Comparison of ENCODE assay signal across 30 cellular contexts in genomic region chr11:115470928-115471327, GRCh38.
"Had no signal": no experiment of that assay in that cellular context is flagged by ENCODE, and none has a peak within 500 bp of the region (broad histone marks: within the 10 kb centered on the region; RNA-seq: fewer than 3 reads in every experiment).

No MANE protein-coding gene starts in this region.

- H3K27ac ChIP-seq: brain microvascular endothelial cell, coronary artery, dorsolateral prefrontal cortex, VCaP had no signal

- H3K4me1 Mint-ChIP-seq: activated CD4-positive, alpha-beta T cell treated with anti-CD3 and anti-CD28 coated beads, Interleukin-2, amount 10 ng/mL, durations not matched to agents 7 days and 5 days; activated T-helper 17 cell treated with anti-CD3 and anti-CD28 coated beads, Interleukin-2, amount 50 U/mL, for 72 hours; central memory CD8-positive, alpha-beta T cell had no signal

- ATAC-seq: activated CD8-positive, alpha-beta T cell treated with anti-CD3 and anti-CD28 coated beads for 36 hours; activated T-cell treated with anti-CD3 and anti-CD28 coated beads, Interleukin-2, amount 50 U/mL, for 4 hours; esophagus mucosa; WTC11 had no signal

- H3K9me3 Mint-ChIP-seq: activated CD4-positive, alpha-beta T cell treated with anti-CD3 and anti-CD28 coated beads, Interleukin-2, amount 10 ng/mL, durations not matched to agents 7 days and 5 days; activated CD8-positive, alpha-beta T cell treated with anti-CD3 and anti-CD28 coated beads for 36 hours; activated T-cell treated with anti-CD3 and anti-CD28 coated beads, Interleukin-2, amount 50 U/mL, for 4 hours; central memory CD8-positive, alpha-beta T cell; dendritic cell treated with granulocyte-macrophage colony-stimulating factor and Interleukin-4, amounts not matched to agents 40 ng/mL and 50 ng/mL, for 4 days; endodermal cell; WTC11 had no signal

- H3K27ac Mint-ChIP-seq: activated CD4-positive, alpha-beta T cell treated with anti-CD3 and anti-CD28 coated beads, Interleukin-2, amount 10 ng/mL, durations not matched to agents 7 days and 5 days; activated CD8-positive, alpha-beta T cell treated with anti-CD3 and anti-CD28 coated beads for 36 hours; activated naive CD8-positive, alpha-beta T cell; activated T-helper 17 cell treated with anti-CD3 and anti-CD28 coated beads, Interleukin-2, amount 50 U/mL, for 72 hours; dendritic cell treated with granulocyte-macrophage colony-stimulating factor and Interleukin-4, amounts not matched to agents 40 ng/mL and 50 ng/mL, for 4 days; endodermal cell; WTC11 had no signal

- H3K36me3 ChIP-seq: brain microvascular endothelial cell had no signal

- H3K4me3 Mint-ChIP-seq: activated CD4-positive, alpha-beta T cell treated with anti-CD3 and anti-CD28 coated beads, Interleukin-2, amount 10 ng/mL, durations not matched to agents 7 days and 5 days; activated CD8-positive, alpha-beta T cell treated with anti-CD3 and anti-CD28 coated beads for 36 hours; activated naive CD8-positive, alpha-beta T cell; activated T-cell treated with anti-CD3 and anti-CD28 coated beads, Interleukin-2, amount 50 U/mL, for 4 hours; activated T-helper 17 cell treated with anti-CD3 and anti-CD28 coated beads, Interleukin-2, amount 50 U/mL, for 72 hours; central memory CD8-positive, alpha-beta T cell; dendritic cell treated with granulocyte-macrophage colony-stimulating factor and Interleukin-4, amounts not matched to agents 40 ng/mL and 50 ng/mL, for 4 days; endodermal cell; WTC11 had no signal

- FAIRE-seq: astrocyte, bronchial epithelial cell, frontal cortex, TTC549 had no signal

- H3K4me3 ChIP-seq: coronary artery, dorsolateral prefrontal cortex had no signal

- H3K27me3 ChIP-seq: brain microvascular endothelial cell, dorsolateral prefrontal cortex had no signal

- H3K27me3 Mint-ChIP-seq: activated CD4-positive, alpha-beta T cell treated with anti-CD3 and anti-CD28 coated beads, Interleukin-2, amount 10 ng/mL, durations not matched to agents 7 days and 5 days had no signal

- DNase-seq: activated CD4-positive, alpha-beta T cell treated with anti-CD3 and anti-CD28 coated beads for 1 hour; activated CD4-positive, alpha-beta T cell treated with anti-CD3 and anti-CD28 coated beads for 4 hours; activated CD4-positive, alpha-beta T cell treated with anti-CD3 and anti-CD28 coated beads, Interleukin-2, amount 10 ng/mL, durations not matched to agents 7 days and 5 days; activated CD4-positive, alpha-beta T cell treated with anti-CD3 and anti-CD28 coated beads, Interleukin-2, amount 50 U/mL, for 4 hours; activated CD8-positive, alpha-beta memory T cell treated with anti-CD3 and anti-CD28 coated beads for 24 hours; activated CD8-positive, alpha-beta T cell treated with anti-CD3 and anti-CD28 coated beads for 36 hours; activated effector memory CD4-positive, alpha-beta T cell treated with Interleukin-2 at 50 U/mL for 16 hours; activated gamma-delta T cell treated with Interleukin-2 at 50 U/mL for 16 hours; activated naive CD4-positive, alpha-beta T cell treated with anti-CD3 and anti-CD28 coated beads, Interleukin-2, amount 50 U/mL, for 16 hours; activated naive CD4-positive, alpha-beta T cell treated with Interleukin-2 at 50 U/mL for 16 hours; activated T-cell treated with anti-CD3 and anti-CD28 coated beads, Interleukin-2, amount 50 U/mL, for 4 hours; amniotic stem cell; brain microvascular endothelial cell; effector memory CD4-positive, alpha-beta T cell; endodermal cell; foreskin fibroblast; T-helper 2 cell had no signal

- H3K36me3 Mint-ChIP-seq: activated naive CD8-positive, alpha-beta T cell; WTC11 had no signal
